ENCODE assay signal across 1 cellular context in genomic region chr3:124730129-124730919, GRCh38.
A peak's percentile ranks its signal among the peaks of the same experiment; 100 is the strongest.
TF ChIP-seq lines count a peak whose summit lies in the region.

TSS of gene UMPS (plus strand) at chr3:124730452. CDS start at chr3:124730472, 20 bp downstream.

TF ChIP-seq in WTC11, 78 proteins besides CTCF, POLR2A, EP300 and RAD21 (continued from another document):
- TF ChIP-seq E2F4 (CRISPR knock-in tag; IDR thresholded peaks at IDR 0.05; ENCODE audit: borderline replicate concordance, low read depth) (0 out of 2 replicates have a peak, but pooled peaks have one; percentile 24), ETV6 (CRISPR knock-in tag; IDR thresholded peaks at IDR 0.05) (peak; percentile 77)
